ENCODE assay signal across 8 cellular contexts in the genomic region with DNA sequence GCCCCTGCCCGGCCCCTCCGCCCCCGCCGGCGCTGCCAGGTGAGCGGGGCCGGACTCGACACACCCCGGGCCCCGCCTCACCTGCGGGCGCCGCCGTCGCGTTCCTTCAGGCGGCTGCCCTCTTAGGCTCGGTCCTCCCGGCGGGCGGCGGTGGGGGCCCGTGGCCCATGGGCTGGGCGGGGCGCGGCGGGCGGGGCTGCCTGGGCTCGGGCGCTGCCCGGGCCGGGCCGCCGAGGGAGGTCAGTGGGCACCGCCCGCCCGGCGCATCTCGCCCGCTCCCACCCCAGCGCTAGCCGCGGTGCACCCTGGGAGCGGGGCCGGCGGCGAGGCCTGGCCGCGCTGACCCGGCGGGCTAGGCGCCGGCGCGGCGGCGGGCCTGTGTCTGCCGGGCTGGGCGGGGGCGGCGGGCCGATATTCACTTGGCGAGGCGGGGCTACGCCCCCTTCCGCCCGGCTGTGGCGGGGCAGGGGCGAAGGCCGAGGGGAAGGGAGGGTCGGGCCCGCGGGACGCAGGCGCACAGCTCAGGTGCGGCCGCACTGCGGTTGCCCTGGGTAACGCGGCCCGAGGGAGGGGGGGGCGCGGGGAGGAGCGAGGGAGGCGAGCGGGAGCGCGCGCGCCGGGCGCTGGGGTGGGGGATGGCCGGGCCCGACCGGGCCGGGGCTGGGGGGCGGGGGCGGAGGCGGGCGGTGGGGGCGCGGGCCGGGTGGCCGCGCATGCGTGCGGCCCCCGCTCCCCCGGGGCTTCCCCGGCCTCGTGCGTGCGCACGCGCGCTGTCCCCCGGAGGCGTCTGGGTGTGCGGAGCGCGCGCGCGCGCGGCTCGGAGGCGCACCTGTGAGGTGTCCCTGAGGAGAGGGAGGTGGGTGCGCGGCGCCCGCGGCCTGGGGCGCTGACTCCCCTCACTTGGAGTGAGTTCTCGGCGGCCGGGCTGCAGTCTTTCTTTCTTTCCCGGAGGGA. TPM values are rescaled to one million over a fixed set of nuclear protein-coding genes. Genes with fewer than 3 reads are reported as not detected.
DNase-seq lines count a peak whose midpoint lies in the region; ATAC-seq lines count a peak whose summit lies in the region.

A gene with protein sequence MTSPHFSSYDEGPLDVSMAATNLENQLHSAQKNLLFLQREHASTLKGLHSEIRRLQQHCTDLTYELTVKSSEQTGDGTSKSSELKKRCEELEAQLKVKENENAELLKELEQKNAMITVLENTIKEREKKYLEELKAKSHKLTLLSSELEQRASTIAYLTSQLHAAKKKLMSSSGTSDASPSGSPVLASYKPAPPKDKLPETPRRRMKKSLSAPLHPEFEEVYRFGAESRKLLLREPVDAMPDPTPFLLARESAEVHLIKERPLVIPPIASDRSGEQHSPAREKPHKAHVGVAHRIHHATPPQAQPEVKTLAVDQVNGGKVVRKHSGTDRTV (minus strand): TSS at position 384 of the 954 bp plus-strand sequence. CDS start 28,526 bp downstream, outside the sequence.
TSS of gene ZNF664 (plus strand) at position 768 of the 954 bp plus-strand sequence. CDS start 38,930 bp downstream, outside the sequence.

- H3K27me3 ChIP-seq in CD4-positive, alpha-beta memory T cell (ENCODE audit: insufficient read depth, low read length) = no peaks in the 10 kb centered on the region
- no peaks in the 10 kb centered on the region for H3K27me3 ChIP-seq in effector memory CD4-positive, alpha-beta T cell (replicated peaks; ENCODE audit: control insufficient read depth, insufficient read depth, low read length, poor library complexity, severe bottlenecking)
- no peaks in the 10 kb centered on the region for H3K27me3 ChIP-seq in mesenchymal stem cell (ENCODE audit: control insufficient read depth in 1 of 2, insufficient read depth in 1 of 2, low read length in 2 of 2)

- no peaks in the 10 kb centered on the region for H3K27me3 Mint-ChIP-seq in CD4-positive, alpha-beta memory T cell

- H2BK120ac ChIP-seq in mesenchymal stem cell (ENCODE audit: low read depth, low read length) = peak within 1 kb of the TSS; percentile 87

- H2BK15ac ChIP-seq in mesenchymal stem cell (ENCODE audit: low read depth, poor library complexity, severe bottlenecking) = peak within 1 kb of the TSS; percentile 96

- H3K4me1 ChIP-seq in CD4-positive, alpha-beta memory T cell (ENCODE audit: insufficient read depth, low read length) = peaks cover 21% of the 10 kb centered on the region
- H3K4me1 ChIP-seq in effector memory CD4-positive, alpha-beta T cell (ENCODE audit: control insufficient read depth, insufficient read depth, low read length, poor library complexity, severe bottlenecking) = peaks cover 13% of the 10 kb centered on the region
- peaks cover 2% of the 10 kb centered on the region for H3K4me1 ChIP-seq in mesenchymal stem cell (ENCODE audit: control insufficient read depth, insufficient read depth, low read depth, low read length)

- peak within 1 kb of the TSS in 1 of 2 experiments; percentile 78 for H2BK12ac ChIP-seq in mesenchymal stem cell (ENCODE audit: low read length in 2 of 2)

- peak; percentile 91 to 96 (median 94) for DNase-seq in CD4-positive, alpha-beta memory T cell
- peak; percentile 96 for DNase-seq in HK-2 (ENCODE audit: unreplicated experiment)
- DNase-seq in NCI-H82 treated with DMSO at 0.1 percent for 48 hours (lab: John Stamatoyannopoulos, UW; ENCODE audit: unreplicated experiment) = peak; percentile 82
- peak; percentile 98 for DNase-seq in activated CD8-positive, alpha-beta memory T cell treated with anti-CD3 and anti-CD28 coated beads for 24 hours
- DNase-seq in effector memory CD4-positive, alpha-beta T cell = peak; percentile 89 to 94 (median 91)
- DNase-seq in mesenchymal stem cell = peak; percentile 92
- DNase-seq in stimulated activated CD8-positive, alpha-beta memory T cell treated with anti-CD3 and anti-CD28 coated beads, Interleukin-12 subunit alpha, Interleukin-12 subunit beta, amount 100 ng/mL, for 4 hours (ENCODE audit: low read depth) = peak; percentile 97

- peak within 1 kb of the TSS; percentile 44 for H3K27ac ChIP-seq in CD4-positive, alpha-beta memory T cell (ENCODE audit: low read depth, low read length)
- H3K27ac ChIP-seq in effector memory CD4-positive, alpha-beta T cell (ENCODE audit: insufficient read depth, low read length, poor library complexity, severe bottlenecking) = peak within 1 kb of the TSS; percentile 61
- peak within 1 kb of the TSS; percentile 9 for H3K27ac ChIP-seq in mesenchymal stem cell (ENCODE audit: low read length, poor library complexity, severe bottlenecking)

- peak within 1 kb of the TSS; percentile 91 for H3K9ac ChIP-seq in mesenchymal stem cell (ENCODE audit: low read length)

- POLR2A ChIA-PET in CD4-positive, alpha-beta memory T cell (lab: Charles Lee; ENCODE audit: partially characterized antibody) = interaction anchor here (0.6 to 2.4 kb wide), 7 partner anchors 20 to 595 kb away, joined by 3 to 11 read pairs (median 4); partner anchors contain the start of genes ATP6V0A2 and NCOR2

- H3K4me3 ChIP-seq in CD4-positive, alpha-beta memory T cell (ENCODE audit: low read length in 2 of 2) = peak within 1 kb of the TSS; percentile 2 to 54
- peak within 1 kb of the TSS; percentile 78 for H3K4me3 ChIP-seq in effector memory CD4-positive, alpha-beta T cell (ENCODE audit: insufficient read depth, low read depth, low read length, poor library complexity, severe bottlenecking)
- peak within 1 kb of the TSS; percentile 91 to 92 for H3K4me3 ChIP-seq in mesenchymal stem cell (ENCODE audit: insufficient read depth in 1 of 2, low read depth in 1 of 2, low read length in 2 of 2)

- H3K9me3 Mint-ChIP-seq in CD4-positive, alpha-beta memory T cell = no peaks in the 10 kb centered on the region

- intact Hi-C loops in CD4-positive, alpha-beta memory T cell (cut with micrococcal nuclease) = loop anchor here (2.0 to 5.0 kb wide), 3 partner anchors 34 to 740 kb away; partner anchors contain the start of genes MPHOSPH9, MTRFR and NCOR2

- H2AK5ac ChIP-seq in mesenchymal stem cell (ENCODE audit: low read length, severe bottlenecking) = no peak within 1 kb of the TSS

- CTCF ChIA-PET in CD4-positive, alpha-beta memory T cell (lab: Charles Lee; ENCODE audit: partially characterized antibody) = interaction anchor here (0.6 to 1.9 kb wide), 2 partner anchors 67 to 587 kb away, joined by 4 to 6 read pairs; no protein-coding TSS in a partner anchor

- peak within 1 kb of the TSS; percentile 89 for H2AFZ ChIP-seq in mesenchymal stem cell (ENCODE audit: low read depth, low read length)

- H3K4ac ChIP-seq in mesenchymal stem cell (ENCODE audit: low read depth in 1 of 2, low read length in 2 of 2) = peak within 1 kb of the TSS; percentile 91 to 95

- peak within 1 kb of the TSS; percentile 60 to 100 for H3K14ac ChIP-seq in mesenchymal stem cell (ENCODE audit: low read length in 2 of 2)

- peak within 1 kb of the TSS in 1 of 2 experiments; percentile 96 for H3K23ac ChIP-seq in mesenchymal stem cell (ENCODE audit: low read length in 2 of 2)

- H3K36me3 Mint-ChIP-seq in CD4-positive, alpha-beta memory T cell = peaks cover 8 to 21% of the 10 kb centered on the region in 2 donors

- peak; percentile 82 for ATAC-seq in GM19452 (IDR thresholded peaks at IDR 0.05; ENCODE audit: unreplicated experiment)

- peaks cover 21% of the 10 kb centered on the region for H3K79me1 ChIP-seq in mesenchymal stem cell (replicated peaks; ENCODE audit: low read length, poor library complexity, severe bottlenecking)

- H3K9me3 ChIP-seq in CD4-positive, alpha-beta memory T cell (ENCODE audit: control insufficient read depth in 1 of 2, low read length in 2 of 2) = no peaks in the 10 kb centered on the region
- H3K9me3 ChIP-seq in effector memory CD4-positive, alpha-beta T cell (ENCODE audit: control insufficient read depth, low read length) = no peaks in the 10 kb centered on the region
- H3K9me3 ChIP-seq in mesenchymal stem cell (ENCODE audit: control insufficient read depth, low read length) = no peaks in the 10 kb centered on the region

- WGBS in mesenchymal stem cell = 1% methylated on average over 70 of the region's 138 CpGs

- H4K91ac ChIP-seq in mesenchymal stem cell (ENCODE audit: low read length) = peak within 1 kb of the TSS; percentile 68

- H4K8ac ChIP-seq in mesenchymal stem cell (ENCODE audit: low read length) = peak within 1 kb of the TSS; percentile 59

- H2BK5ac ChIP-seq in mesenchymal stem cell (ENCODE audit: low read depth, low read length, poor library complexity, severe bottlenecking) = peak within 1 kb of the TSS; percentile 73

- H3K18ac ChIP-seq in mesenchymal stem cell (ENCODE audit: low read depth in 1 of 2, low read length in 2 of 2) = peak within 1 kb of the TSS; percentile 75 to 84

- peak within 1 kb of the TSS; percentile 98 for H3K4me2 ChIP-seq in mesenchymal stem cell (ENCODE audit: low read length, poor library complexity, severe bottlenecking)

- H3K4me1 Mint-ChIP-seq in CD4-positive, alpha-beta memory T cell = peaks cover 26 to 48% (median 31%) of the 10 kb centered on the region in 4 donors

- peak within 1 kb of the TSS; percentile 91 to 98 (median 94) for H3K4me3 Mint-ChIP-seq in CD4-positive, alpha-beta memory T cell

- H3K36me3 ChIP-seq in CD4-positive, alpha-beta memory T cell (ENCODE audit: insufficient read depth, low read length) = no peaks in the 10 kb centered on the region
- H3K36me3 ChIP-seq in effector memory CD4-positive, alpha-beta T cell (ENCODE audit: control insufficient read depth, insufficient read depth, low read length) = no peaks in the 10 kb centered on the region
- peaks cover 0 to 28% of the 10 kb centered on the region in 2 experiments for H3K36me3 ChIP-seq in mesenchymal stem cell (ENCODE audit: control insufficient read depth in 1 of 2, insufficient read depth in 2 of 2, low read depth in 1 of 2, low read length in 2 of 2)

- H3K27ac Mint-ChIP-seq in CD4-positive, alpha-beta memory T cell = peak within 1 kb of the TSS; percentile 91 to 99 (median 95)

RNA-seq across cellular contexts. Expression of the first gene that starts in this region (rescaled TPM):
- 10 to 100 TPM; 32.1 to 35.6 TPM for total RNA-seq in CD4-positive, alpha-beta memory T cell
- 10 to 100 TPM; 15.6 to 52.9 TPM for polyA plus RNA-seq in CD4-positive, alpha-beta memory T cell
- polyA plus RNA-seq in mesenchymal stem cell (2013, experiment 1 of 2) = 91.2 TPM
- polyA plus RNA-seq in mesenchymal stem cell (2013, experiment 2 of 2) = 90.8 TPM

RNA-seq across cellular contexts. Expression of gene ZNF664, which starts in this region (rescaled TPM):
- total RNA-seq in CD4-positive, alpha-beta memory T cell = 10 to 100 TPM; 54.0 to 57.9 TPM
- polyA plus RNA-seq in CD4-positive, alpha-beta memory T cell = 10 to 100 TPM in 1 of 2 donors, 1 to 10 TPM in 1; 5.7 to 11.2 TPM
- polyA plus RNA-seq in mesenchymal stem cell (2013, experiment 1 of 2) = 54.7 TPM
- 55.2 TPM for polyA plus RNA-seq in mesenchymal stem cell (2013, experiment 2 of 2)

Comparison
In these comparisons a context has a peak if more than half of its experiments do, and no peak if none do; other contexts are left out.
1. Peak in every context shown above with its lines: DNase-seq, ATAC-seq, H3K4me3 ChIP-seq and H3K27ac ChIP-seq.
2. H3K27ac ChIP-seq: peak in every context shown above with its lines; median percentile 61 in effector memory CD4-positive, alpha-beta T cell; 44 in CD4-positive, alpha-beta memory T cell; 9 in mesenchymal stem cell.
3. H3K4me3 ChIP-seq: peak in every context shown above with its lines; median percentile 92 in mesenchymal stem cell; 78 in effector memory CD4-positive, alpha-beta T cell; 28 in CD4-positive, alpha-beta memory T cell.